ENCODE assay signal across 20 cellular contexts in the genomic region with DNA sequence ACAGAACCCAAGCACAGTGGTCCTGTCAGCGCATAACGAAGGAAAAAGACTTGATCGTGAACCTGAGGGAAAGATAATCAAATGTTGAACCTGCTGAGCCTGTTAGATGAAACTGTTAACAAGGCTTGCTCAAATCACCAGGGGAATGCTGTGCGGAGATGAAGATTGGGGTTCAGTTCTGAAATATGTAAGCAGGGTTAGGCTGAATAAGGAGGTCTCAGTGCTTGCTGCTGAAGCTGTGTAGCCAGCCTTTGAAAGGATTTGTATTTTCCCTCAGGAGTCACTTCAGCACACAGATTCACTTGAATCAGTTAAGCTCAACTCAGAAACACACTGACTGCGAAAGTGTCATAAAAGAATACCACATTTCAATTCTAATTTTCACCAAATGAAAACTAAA.
"Had no signal": no experiment of that assay in that cellular context is flagged by ENCODE, and none has a peak within 500 bp of the region (broad histone marks: within the 10 kb centered on the region; RNA-seq: fewer than 3 reads in every experiment).

No MANE protein-coding gene starts in this region.

- H3K36me3 ChIP-seq: heart right ventricle, neural progenitor cell, spleen, transverse colon had no signal

- H3K27ac ChIP-seq: coronary artery, heart right ventricle, neural progenitor cell, parathyroid adenoma, psoas muscle, spleen, testis, transverse colon had no signal

- H3K9ac ChIP-seq: neural progenitor cell, parathyroid adenoma had no signal

- H3K4me2 ChIP-seq: neural progenitor cell had no signal

- H3K27me3 ChIP-seq: heart right ventricle, neural progenitor cell, spleen, testis, transverse colon had no signal

- DNase-seq: effector CD8-positive, alpha-beta T cell; foreskin melanocyte; heart right ventricle; islet precursor cell; mammary epithelial cell; occipital lobe; psoas muscle; stimulated activated CD4-positive, alpha-beta T cell treated with anti-CD3 and anti-CD28 coated beads, Interleukin-15, amount 100 ng/mL, for 24 hours; stimulated activated CD4-positive, alpha-beta T cell treated with anti-CD3 and anti-CD28 coated beads, Interleukin-1b, Interleukin-23, amount 100 ng/mL, for 48 hours; stimulated activated CD4-positive, alpha-beta T cell treated with anti-CD3 and anti-CD28 coated beads, Interleukin-4, amount 100 ng/mL, for 24 hours; testis; transverse colon had no signal

- H3K79me2 ChIP-seq: parathyroid adenoma had no signal

- H3K4me3 ChIP-seq: heart right ventricle, neural progenitor cell, psoas muscle, spleen, testis, transverse colon had no signal

- H3K4me1 ChIP-seq: heart right ventricle, neural progenitor cell, parathyroid adenoma, psoas muscle, spleen, testis, transverse colon had no signal

- ATAC-seq: heart right ventricle; left lobe of liver; natural killer cell treated with Interleukin-12 subunit alpha and Interleukin-12 subunit beta and Interleukin-15 and Interleukin-18, amount 100 ng/mL, for 72 hours; psoas muscle; sciatic nerve; stimulated activated memory B cell treated with anti-CD40 and anti-IgM and Interleukin-4, amounts not matched to agents 10 μg/mL and 1 μg/mL and 100 μg/mL, for 72 hours had no signal
